2 cellular contexts compared by ENCODE assay signal in genomic region chr1:228352677-228353481, GRCh38.
TF ChIP-seq lines count a peak whose summit lies in the region.

No MANE protein-coding gene starts in this region.

TF ChIP-seq in GM23338, 12 proteins besides CTCF, POLR2A, EP300 and RAD21:
- TF ChIP-seq POLR2AphosphoS5 (IDR thresholded peaks at IDR 0.05; ENCODE audit: low read depth): no peak
- TF ChIP-seq EZH2phosphoT487 (IDR thresholded peaks at IDR 0.05; ENCODE audit: unreplicated experiment): no peak
- no peak for TF ChIP-seq NANOG (IDR thresholded peaks at IDR 0.05; ENCODE audit: borderline replicate concordance)
- TF ChIP-seq, protein P1, sequence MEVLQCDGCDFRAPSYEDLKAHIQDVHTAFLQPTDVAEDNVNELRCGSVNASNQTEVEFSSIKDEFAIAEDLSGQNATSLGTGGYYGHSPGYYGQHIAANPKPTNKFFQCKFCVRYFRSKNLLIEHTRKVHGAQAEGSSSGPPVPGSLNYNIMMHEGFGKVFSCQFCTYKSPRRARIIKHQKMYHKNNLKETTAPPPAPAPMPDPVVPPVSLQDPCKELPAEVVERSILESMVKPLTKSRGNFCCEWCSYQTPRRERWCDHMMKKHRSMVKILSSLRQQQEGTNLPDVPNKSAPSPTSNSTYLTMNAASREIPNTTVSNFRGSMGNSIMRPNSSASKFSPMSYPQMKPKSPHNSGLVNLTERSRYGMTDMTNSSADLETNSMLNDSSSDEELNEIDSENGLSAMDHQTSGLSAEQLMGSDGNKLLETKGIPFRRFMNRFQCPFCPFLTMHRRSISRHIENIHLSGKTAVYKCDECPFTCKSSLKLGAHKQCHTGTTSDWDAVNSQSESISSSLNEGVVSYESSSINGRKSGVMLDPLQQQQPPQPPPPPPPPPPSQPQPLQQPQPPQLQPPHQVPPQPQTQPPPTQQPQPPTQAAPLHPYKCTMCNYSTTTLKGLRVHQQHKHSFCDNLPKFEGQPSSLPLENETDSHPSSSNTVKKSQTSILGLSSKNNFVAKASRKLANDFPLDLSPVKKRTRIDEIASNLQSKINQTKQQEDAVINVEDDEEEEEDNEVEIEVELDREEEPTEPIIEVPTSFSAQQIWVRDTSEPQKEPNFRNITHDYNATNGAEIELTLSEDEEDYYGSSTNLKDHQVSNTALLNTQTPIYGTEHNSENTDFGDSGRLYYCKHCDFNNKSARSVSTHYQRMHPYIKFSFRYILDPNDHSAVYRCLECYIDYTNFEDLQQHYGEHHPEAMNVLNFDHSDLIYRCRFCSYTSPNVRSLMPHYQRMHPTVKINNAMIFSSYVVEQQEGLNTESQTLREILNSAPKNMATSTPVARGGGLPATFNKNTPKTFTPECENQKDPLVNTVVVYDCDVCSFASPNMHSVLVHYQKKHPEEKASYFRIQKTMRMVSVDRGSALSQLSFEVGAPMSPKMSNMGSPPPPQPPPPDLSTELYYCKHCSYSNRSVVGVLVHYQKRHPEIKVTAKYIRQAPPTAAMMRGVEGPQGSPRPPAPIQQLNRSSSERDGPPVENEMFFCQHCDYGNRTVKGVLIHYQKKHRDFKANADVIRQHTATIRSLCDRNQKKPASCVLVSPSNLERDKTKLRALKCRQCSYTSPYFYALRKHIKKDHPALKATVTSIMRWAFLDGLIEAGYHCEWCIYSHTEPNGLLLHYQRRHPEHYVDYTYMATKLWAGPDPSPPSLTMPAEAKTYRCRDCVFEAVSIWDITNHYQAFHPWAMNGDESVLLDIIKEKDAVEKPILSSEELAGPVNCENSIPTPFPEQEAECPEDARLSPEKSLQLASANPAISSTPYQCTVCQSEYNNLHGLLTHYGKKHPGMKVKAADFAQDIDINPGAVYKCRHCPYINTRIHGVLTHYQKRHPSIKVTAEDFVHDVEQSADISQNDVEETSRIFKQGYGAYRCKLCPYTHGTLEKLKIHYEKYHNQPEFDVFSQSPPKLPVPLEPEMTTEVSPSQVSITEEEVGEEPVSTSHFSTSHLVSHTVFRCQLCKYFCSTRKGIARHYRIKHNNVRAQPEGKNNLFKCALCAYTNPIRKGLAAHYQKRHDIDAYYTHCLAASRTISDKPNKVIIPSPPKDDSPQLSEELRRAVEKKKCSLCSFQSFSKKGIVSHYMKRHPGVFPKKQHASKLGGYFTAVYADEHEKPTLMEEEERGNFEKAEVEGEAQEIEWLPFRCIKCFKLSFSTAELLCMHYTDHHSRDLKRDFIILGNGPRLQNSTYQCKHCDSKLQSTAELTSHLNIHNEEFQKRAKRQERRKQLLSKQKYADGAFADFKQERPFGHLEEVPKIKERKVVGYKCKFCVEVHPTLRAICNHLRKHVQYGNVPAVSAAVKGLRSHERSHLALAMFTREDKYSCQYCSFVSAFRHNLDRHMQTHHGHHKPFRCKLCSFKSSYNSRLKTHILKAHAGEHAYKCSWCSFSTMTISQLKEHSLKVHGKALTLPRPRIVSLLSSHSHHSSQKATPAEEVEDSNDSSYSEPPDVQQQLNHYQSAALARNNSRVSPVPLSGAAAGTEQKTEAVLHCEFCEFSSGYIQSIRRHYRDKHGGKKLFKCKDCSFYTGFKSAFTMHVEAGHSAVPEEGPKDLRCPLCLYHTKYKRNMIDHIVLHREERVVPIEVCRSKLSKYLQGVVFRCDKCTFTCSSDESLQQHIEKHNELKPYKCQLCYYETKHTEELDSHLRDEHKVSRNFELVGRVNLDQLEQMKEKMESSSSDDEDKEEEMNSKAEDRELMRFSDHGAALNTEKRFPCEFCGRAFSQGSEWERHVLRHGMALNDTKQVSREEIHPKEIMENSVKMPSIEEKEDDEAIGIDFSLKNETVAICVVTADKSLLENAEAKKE (CRISPR knock-in tag; IDR thresholded peaks at IDR 0.05): no peak
- no peak for TF ChIP-seq EZH2 (IDR thresholded peaks at IDR 0.05; ENCODE audit: low read depth, unreplicated experiment)
- no peak for TF ChIP-seq ZNF331 (CRISPR knock-in tag; IDR thresholded peaks at IDR 0.05; ENCODE audit: low read depth)
- no peak for TF ChIP-seq ETS1 (IDR thresholded peaks at IDR 0.05)
- TF ChIP-seq JUNB (IDR thresholded peaks at IDR 0.05; ENCODE audit: unreplicated experiment): no peak
- TF ChIP-seq, protein P2, sequence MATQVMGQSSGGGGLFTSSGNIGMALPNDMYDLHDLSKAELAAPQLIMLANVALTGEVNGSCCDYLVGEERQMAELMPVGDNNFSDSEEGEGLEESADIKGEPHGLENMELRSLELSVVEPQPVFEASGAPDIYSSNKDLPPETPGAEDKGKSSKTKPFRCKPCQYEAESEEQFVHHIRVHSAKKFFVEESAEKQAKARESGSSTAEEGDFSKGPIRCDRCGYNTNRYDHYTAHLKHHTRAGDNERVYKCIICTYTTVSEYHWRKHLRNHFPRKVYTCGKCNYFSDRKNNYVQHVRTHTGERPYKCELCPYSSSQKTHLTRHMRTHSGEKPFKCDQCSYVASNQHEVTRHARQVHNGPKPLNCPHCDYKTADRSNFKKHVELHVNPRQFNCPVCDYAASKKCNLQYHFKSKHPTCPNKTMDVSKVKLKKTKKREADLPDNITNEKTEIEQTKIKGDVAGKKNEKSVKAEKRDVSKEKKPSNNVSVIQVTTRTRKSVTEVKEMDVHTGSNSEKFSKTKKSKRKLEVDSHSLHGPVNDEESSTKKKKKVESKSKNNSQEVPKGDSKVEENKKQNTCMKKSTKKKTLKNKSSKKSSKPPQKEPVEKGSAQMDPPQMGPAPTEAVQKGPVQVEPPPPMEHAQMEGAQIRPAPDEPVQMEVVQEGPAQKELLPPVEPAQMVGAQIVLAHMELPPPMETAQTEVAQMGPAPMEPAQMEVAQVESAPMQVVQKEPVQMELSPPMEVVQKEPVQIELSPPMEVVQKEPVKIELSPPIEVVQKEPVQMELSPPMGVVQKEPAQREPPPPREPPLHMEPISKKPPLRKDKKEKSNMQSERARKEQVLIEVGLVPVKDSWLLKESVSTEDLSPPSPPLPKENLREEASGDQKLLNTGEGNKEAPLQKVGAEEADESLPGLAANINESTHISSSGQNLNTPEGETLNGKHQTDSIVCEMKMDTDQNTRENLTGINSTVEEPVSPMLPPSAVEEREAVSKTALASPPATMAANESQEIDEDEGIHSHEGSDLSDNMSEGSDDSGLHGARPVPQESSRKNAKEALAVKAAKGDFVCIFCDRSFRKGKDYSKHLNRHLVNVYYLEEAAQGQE (IDR thresholded peaks at IDR 0.05; ENCODE audit: unreplicated experiment): no peak
- no peak for TF ChIP-seq CREB1 (CRISPR knock-in tag; IDR thresholded peaks at IDR 0.05; ENCODE audit: low read depth)
- TF ChIP-seq STAT1 (IDR thresholded peaks at IDR 0.05; ENCODE audit: unreplicated experiment): no peak
- TF ChIP-seq ZNF114 (CRISPR knock-in tag; IDR thresholded peaks at IDR 0.05): no peak

TF ChIP-seq in K562, 482 proteins besides CTCF, POLR2A, EP300 and RAD21:
- TF ChIP-seq POLR2G (IDR thresholded peaks at IDR 0.05; ENCODE audit: low read depth, low read length): peak; percentile 44; the same call in 1 of the 2 replicates
- no peak for TF ChIP-seq ZNF584 (CRISPR knock-in tag; IDR thresholded peaks at IDR 0.05; ENCODE audit: low read depth)
